In genomic region chr2:112629823-112630222, GRCh38 we compare ENCODE assay signal across 16 cellular contexts. TPM values are rescaled to one million over a fixed set of nuclear protein-coding genes. Genes with fewer than 3 reads are reported as not detected.
DNase-seq lines count a peak whose midpoint lies in the region; ATAC-seq, FAIRE-seq and TF ChIP-seq lines count a peak whose summit lies in the region.
"Had no signal": no experiment of that assay in that cellular context is flagged by ENCODE, and none has a peak within 500 bp of the region (broad histone marks: within the 10 kb centered on the region; RNA-seq: fewer than 3 reads in every experiment).

No MANE protein-coding gene starts in this region.

- peak overlapping the region; percentile 15 to 98 (median 94); a peak in 20 of 22 replicates for H3K27ac ChIP-seq in BLaER1 treated with 17β-estradiol and CSF1 and Interleukin-3, amounts not matched to agents 10 nM and 100 nM
- H3K27ac ChIP-seq in CD8-positive, alpha-beta T cell (ENCODE audit: low read depth, low read length): no peak overlapping the region
- H3K27ac ChIP-seq in K562 (ENCODE audit: extremely low read depth, low read depth, low read length): no peak overlapping the region

- no peak for FAIRE-seq in K562 (lab: Jason Lieb, UNC)
- FAIRE-seq: GM12891 had no signal

- H3K4me1 Mint-ChIP-seq in CD8-positive, alpha-beta T cell (ENCODE audit: low read depth): peaks cover 73% of the 10 kb centered on the region
- H3K4me1 Mint-ChIP-seq in natural killer cell: peaks cover 92 to 99% of the 10 kb centered on the region in 2 donors

- H3K27me3 ChIP-seq in BLaER1 treated with 17β-estradiol and CSF1 and Interleukin-3, amounts not matched to agents 10 nM and 100 nM: no peaks in the 10 kb centered on the region
- no peaks in the 10 kb centered on the region for H3K27me3 ChIP-seq in CD8-positive, alpha-beta T cell (ENCODE audit: insufficient read depth, low read length)
- no peaks in the 10 kb centered on the region for H3K27me3 ChIP-seq in K562 (ENCODE audit: control insufficient read depth in 2 of 2, insufficient read depth in 2 of 2, low read length in 2 of 2)

- TF ChIP-seq CTCF in CD8-positive, alpha-beta T cell (IDR thresholded peaks at IDR 0.05): no peak
- TF ChIP-seq CTCF in K562 (IDR thresholded peaks at IDR 0.05 in 2 of 3, conservative IDR thresholded peaks at IDR 0.05 in 1 of 3; ENCODE audit: insufficient read depth in 2 of 3, low read depth in 1 of 3, low read length in 3 of 3): no peak
- TF ChIP-seq CTCF in natural killer cell (IDR thresholded peaks at IDR 0.05): no peak

- TF ChIP-seq EP300 in K562 (IDR thresholded peaks at IDR 0.05; ENCODE audit: low read length): no peak

- H2AFZ ChIP-seq in K562 (ENCODE audit: low read depth, low read length): peak overlapping the region; percentile 48

- no peak overlapping the region for H3K4me3 ChIP-seq in BLaER1 treated with 17β-estradiol and CSF1 and Interleukin-3, amounts not matched to agents 10 nM and 100 nM
- no peak overlapping the region for H3K4me3 ChIP-seq in CD8-positive, alpha-beta T cell (ENCODE audit: low read depth, low read length)
- no peak overlapping the region for H3K4me3 ChIP-seq in K562
- H3K4me3 ChIP-seq: mucosa of descending colon had no signal

- no peaks in the 10 kb centered on the region for H3K36me3 ChIP-seq in BLaER1 treated with 17β-estradiol and CSF1 and Interleukin-3, amounts not matched to agents 10 nM and 100 nM
- no peaks in the 10 kb centered on the region for H3K36me3 ChIP-seq in CD8-positive, alpha-beta T cell (ENCODE audit: insufficient read depth, low read length)
- no peaks in the 10 kb centered on the region for H3K36me3 ChIP-seq in K562 (ENCODE audit: control insufficient read depth, insufficient read depth, low read length)

- no peak for TF ChIP-seq RAD21 in K562 (CRISPR knock-in tag; conservative IDR thresholded peaks at IDR 0.05 in 1 of 2, IDR thresholded peaks at IDR 0.05 in 1 of 2)

- in situ Hi-C loops in K562 (cut with MboI): loop anchor here (5.0 kb wide), 1 partner anchor 97 kb away; no protein-coding TSS in a partner anchor

- DNase-seq in CD8-positive, alpha-beta T cell: peak in 1 of 7 experiments; percentile 32
- DNase-seq in K562 (ENCODE audit: extremely low read depth in 1 of 4, low spot score in 3 of 4): no peak
- no peak for DNase-seq in natural killer cell
- DNase-seq in stimulated activated naive CD4-positive, alpha-beta T cell (lab: John Stamatoyannopoulos, UW): no peak
- no peak for DNase-seq in SHP77 treated with DMSO at 0.1 percent for 48 hours (lab: John Stamatoyannopoulos, UW)
- DNase-seq: activated CD4-positive, CD25-positive, alpha-beta regulatory T cell; activated T-cell treated with anti-CD3 and anti-CD28 coated beads, Interleukin-2, amount 50 U/mL, for 48 hours; dermis blood vessel endothelial cell; Kasumi-1; left cardiac atrium; mucosa of descending colon; NCI-H1436; posterior cingulate gyrus had no signal

- 74% methylated on average over 8 of the region's 8 CpGs for WGBS in K562 (ENCODE audit: insufficient coverage, low coverage, missing lambda C conversion rate)

- H3K9me3 ChIP-seq in BLaER1 treated with 17β-estradiol and CSF1 and Interleukin-3, amounts not matched to agents 10 nM and 100 nM (replicated peaks in 1 of 11): no peaks in the 10 kb centered on the region
- no peaks in the 10 kb centered on the region for H3K9me3 ChIP-seq in CD8-positive, alpha-beta T cell (ENCODE audit: low read length)
- no peaks in the 10 kb centered on the region for H3K9me3 ChIP-seq in K562 (replicated peaks; ENCODE audit: control insufficient read depth, insufficient read depth, low read depth, low read length)
- H3K9me3 ChIP-seq: mucosa of descending colon had no signal

- H3K4me3 Mint-ChIP-seq in CD8-positive, alpha-beta T cell: no peak overlapping the region
- peak overlapping the region; percentile 95 for H3K4me3 Mint-ChIP-seq in natural killer cell

- H3K27me3 Mint-ChIP-seq in CD8-positive, alpha-beta T cell (ENCODE audit: low read depth): no peaks in the 10 kb centered on the region
- H3K27me3 Mint-ChIP-seq in natural killer cell (ENCODE audit: low read depth in 2 of 2): no peaks in the 10 kb centered on the region

- peak overlapping the region; percentile 91 for H3K27ac Mint-ChIP-seq in CD8-positive, alpha-beta T cell
- peak overlapping the region; percentile 96 for H3K27ac Mint-ChIP-seq in natural killer cell

- no peaks in the 10 kb centered on the region for H3K79me2 ChIP-seq in K562 (ENCODE audit: control insufficient read depth, insufficient read depth, low read length)

- intact Hi-C loops in CD8-positive, alpha-beta T cell (cut with DNase I, micrococcal nuclease): loop anchor here in 1 of 2 experiments (5.0 to 10.0 kb wide), 2 partner anchors 32 to 545 kb away; partner anchors contain the start of gene PSD4
- intact Hi-C loops in K562 (cut with micrococcal nuclease): loop anchor here (2.0 kb wide), 1 partner anchor 37 kb away; no protein-coding TSS in a partner anchor
- intact Hi-C loops in natural killer cell (cut with micrococcal nuclease): loop anchor here (2.0 to 5.0 kb wide), 3 partner anchors 15 to 547 kb away; partner anchors contain the start of gene SLC20A1

- peak overlapping the region; percentile 78 to 97 (median 90) for H3K4me2 ChIP-seq in BLaER1 treated with 17β-estradiol and CSF1 and Interleukin-3, amounts not matched to agents 10 nM and 100 nM
- H3K4me2 ChIP-seq in K562 (ENCODE audit: insufficient read depth, low read length): no peak overlapping the region

- no peak for ATAC-seq in CD8-positive, alpha-beta T cell
- ATAC-seq in K562 (no peak), natural killer cell (no peak), HG02884 (IDR thresholded peaks at IDR 0.05; ENCODE audit: unreplicated experiment) (no peak)
- ATAC-seq: left cardiac atrium, mucosa of descending colon had no signal

- H3K36me3 Mint-ChIP-seq in CD8-positive, alpha-beta T cell: no peaks in the 10 kb centered on the region
- H3K36me3 Mint-ChIP-seq in natural killer cell: no peaks in the 10 kb centered on the region

- CTCF ChIA-PET in CD8-positive, alpha-beta T cell (lab: Charles Lee): interaction anchor here (1.2 to 16.3 kb wide), 5 partner anchors 8 to 96 kb away, joined by 3 to 338 read pairs (median 180); partner anchors contain the start of gene SLC20A1
- CTCF ChIA-PET in K562 (lab: Yijun Ruan, JAX; ENCODE audit: low intra/inter-chr PET ratio): no interaction called here

- POLR2A ChIA-PET in CD8-positive, alpha-beta T cell (lab: Charles Lee): interaction anchor here (0.7 to 14.8 kb wide), 2 partner anchors 17 to 46 kb away, joined by 3 to 183 read pairs; partner anchors contain the start of gene SLC20A1
- POLR2A ChIA-PET in K562 (lab: Yijun Ruan, JAX): interaction anchor here (0.7 to 7.5 kb wide), 4 partner anchors 8 to 75 kb away, joined by 3 to 84 read pairs (median 4); partner anchors contain the start of gene SLC20A1

- H3K9me3 Mint-ChIP-seq in CD8-positive, alpha-beta T cell: no peaks in the 10 kb centered on the region
- no peaks in the 10 kb centered on the region for H3K9me3 Mint-ChIP-seq in natural killer cell

- H3K9ac ChIP-seq in BLaER1 treated with 17β-estradiol and CSF1 and Interleukin-3, amounts not matched to agents 10 nM and 100 nM: peak overlapping the region in 6 of 11 experiments; percentile 15 to 78 (median 74); a peak in 8 of 22 replicates
- no peak overlapping the region for H3K9ac ChIP-seq in K562 (ENCODE audit: insufficient read depth in 1 of 2, low read depth in 2 of 2, low read length in 2 of 2)

- no peaks in the 10 kb centered on the region for H3K9me1 ChIP-seq in K562 (ENCODE audit: control insufficient read depth, insufficient read depth, low read length)

- no peak for TF ChIP-seq POLR2A in K562 (conservative IDR thresholded peaks at IDR 0.05)

- H3K4me1 ChIP-seq in BLaER1 treated with 17β-estradiol and CSF1 and Interleukin-3, amounts not matched to agents 10 nM and 100 nM: peaks cover 64 to 100% (median 97%) of the 10 kb centered on the region in 10 experiments
- peaks cover 84% of the 10 kb centered on the region for H3K4me1 ChIP-seq in CD8-positive, alpha-beta T cell (ENCODE audit: insufficient read depth, low read length)
- peaks cover 15 to 40% of the 10 kb centered on the region in 2 experiments for H3K4me1 ChIP-seq in K562 (replicated peaks in 1 of 2; ENCODE audit: control insufficient read depth in 2 of 2, insufficient read depth in 2 of 2, low read length in 2 of 2)

- no TSS peak for BruUV-seq in K562 (replicated peaks; lab: Mats Ljungman, UMichigan)

- H4K20me1 ChIP-seq in BLaER1 treated with 17β-estradiol and CSF1 and Interleukin-3, amounts not matched to agents 10 nM and 100 nM: no peaks in the 10 kb centered on the region
- no peaks in the 10 kb centered on the region for H4K20me1 ChIP-seq in K562 (replicated peaks; ENCODE audit: control insufficient read depth, insufficient read depth, low read length)

RNA-seq across cellular contexts. Expression of gene SLC20A1, which starts 15.9 kb away (rescaled TPM):
- total RNA-seq in CD8-positive, alpha-beta T cell: 100 to 1,000 TPM; 144 to 145 TPM
- total RNA-seq in K562 (2011; cell fraction: chromatin; rRNA removed; ENCODE audit: low replicate concordance): 495 and 804 TPM in 2 replicates
- 263 and 289 TPM in 2 replicates for total RNA-seq in K562 (2011; cell fraction: nucleolus; rRNA removed)
- total RNA-seq in K562 (2011; cell fraction: nucleoplasm; rRNA removed): 478 and 674 TPM in 2 replicates
- total RNA-seq in K562 (2014; rRNA removed) (64.7 and 66.0 TPM in 2 replicates), K562 (2014; rRNA removed; fragmentation: Illumina TruSeq; extraction: Trizol) (95.1 and 111 TPM in 2 replicates), K562 (2015; rRNA removed; fragmentation: Illumina TruSeq; extraction: Trizol) (66.8 and 68.9 TPM in 2 replicates), K562 (2021) (123 and 136 TPM in 2 replicates), natural killer cell (100 to 1,000 TPM; 193 to 241 (median 233) TPM)
- polyA plus RNA-seq in K562 (2011; rRNA removed) (101 and 150 TPM in 2 replicates), K562 (2014; fragmentation: Illumina TruSeq; extraction: Trizol) (85.8 and 87.8 TPM in 2 replicates), K562 (2014; fragmentation: Nextera tagmentation; extraction: Ambion mirVana) (10 to 100 TPM; 53.8 to 56.1 TPM), K562 (2014; rRNA removed) (74.7 and 77.3 TPM in 2 replicates)
- 105 and 114 TPM in 2 replicates for polyA plus RNA-seq in K562 (2011; cell fraction: cytosol; rRNA removed)
- 166 and 277 TPM in 2 replicates for polyA plus RNA-seq in K562 (2011; cell fraction: nucleus; rRNA removed)
- 55.6 and 102 TPM in 2 replicates for polyA plus RNA-seq in K562 (2012)
- polyA minus RNA-seq in K562 (2011; rRNA and poly(A)+ RNA removed): 151 and 243 TPM in 2 replicates
- 79.2 and 124 TPM in 2 replicates for polyA minus RNA-seq in K562 (2011; cell fraction: cytosol; rRNA and poly(A)+ RNA removed)
- 120 and 135 TPM in 2 replicates for polyA minus RNA-seq in K562 (2011; cell fraction: nucleus; rRNA and poly(A)+ RNA removed)

RNA-seq across cellular contexts. Expression of gene CHCHD5, which starts 45.4 kb away (rescaled TPM):
- total RNA-seq in CD8-positive, alpha-beta T cell: 10 to 100 TPM; 12.0 to 15.5 TPM
- 7.9 and 16.5 TPM in 2 replicates for total RNA-seq in K562 (2011; cell fraction: chromatin; rRNA removed; ENCODE audit: low replicate concordance)
- 11.1 and 12.7 TPM in 2 replicates for total RNA-seq in K562 (2011; cell fraction: nucleolus; rRNA removed)
- 13.7 and 16.6 TPM in 2 replicates for total RNA-seq in K562 (2011; cell fraction: nucleoplasm; rRNA removed)
- total RNA-seq in K562 (2014; rRNA removed): 33.4 and 61.2 TPM in 2 replicates
- 5.7 and 7.4 TPM in 2 replicates for total RNA-seq in K562 (2014; rRNA removed; fragmentation: Illumina TruSeq; extraction: Trizol)
- 25.8 and 29.4 TPM in 2 replicates for total RNA-seq in K562 (2015; rRNA removed; fragmentation: Illumina TruSeq; extraction: Trizol)
- 42.9 and 55.3 TPM in 2 replicates for total RNA-seq in K562 (2021)
- polyA plus RNA-seq in K562 (2011; rRNA removed): 16.4 and 21.9 TPM in 2 replicates
- 36.1 and 82.6 TPM in 2 replicates for polyA plus RNA-seq in K562 (2011; cell fraction: cytosol; rRNA removed)
- polyA plus RNA-seq in K562 (2011; cell fraction: nucleus; rRNA removed): 16.0 and 28.0 TPM in 2 replicates
- polyA plus RNA-seq in K562 (2012): 66.1 and 68.6 TPM in 2 replicates
- 21.0 and 45.8 TPM in 2 replicates for polyA plus RNA-seq in K562 (2014; fragmentation: Illumina TruSeq; extraction: Trizol)
- 10 to 100 TPM; 56.0 to 79.3 TPM for polyA plus RNA-seq in K562 (2014; fragmentation: Nextera tagmentation; extraction: Ambion mirVana)
- polyA plus RNA-seq in K562 (2014; rRNA removed): 42.4 and 61.3 TPM in 2 replicates
- polyA minus RNA-seq in K562 (2011; rRNA and poly(A)+ RNA removed): 2.9 and 3.0 TPM in 2 replicates
- polyA minus RNA-seq in K562 (2011; cell fraction: cytosol; rRNA and poly(A)+ RNA removed): 8.4 and 11.6 TPM in 2 replicates
- polyA minus RNA-seq in K562 (2011; cell fraction: nucleus; rRNA and poly(A)+ RNA removed): 3.5 and 6.0 TPM in 2 replicates
- 10 to 100 TPM; 21.9 to 24.1 (median 22.4) TPM for total RNA-seq in natural killer cell

Comparison
In these comparisons a context has a peak if more than half of its experiments do, and no peak if none do; other contexts are left out.
1. H3K27ac ChIP-seq: peak in BLaER1 treated with 17β-estradiol and CSF1 and Interleukin-3, amounts not matched to agents 10 nM and 100 nM (11 of 11); none in CD8-positive, alpha-beta T cell (single experiment) and K562 (single experiment).
2. H3K9ac ChIP-seq: peak in BLaER1 treated with 17β-estradiol and CSF1 and Interleukin-3, amounts not matched to agents 10 nM and 100 nM (6 of 11); none in K562 (0 of 2).